In genomic region chr14:56137842-56138241, GRCh38 we compare ENCODE assay signal across 28 cellular contexts. TPM values are rescaled to one million over a fixed set of nuclear protein-coding genes. Genes with fewer than 3 reads are reported as not detected.
DNase-seq lines count a peak whose midpoint lies in the region; ATAC-seq, FAIRE-seq and TF ChIP-seq lines count a peak whose summit lies in the region.
"Had no signal": no experiment of that assay in that cellular context is flagged by ENCODE, and none has a peak within 500 bp of the region (broad histone marks: within the 10 kb centered on the region; RNA-seq: fewer than 3 reads in every experiment).

No MANE protein-coding gene starts in this region.

- H3K36me3 Mint-ChIP-seq in nephron progenitor cell (ENCODE audit: low read depth) = no peaks in the 10 kb centered on the region
- H3K36me3 Mint-ChIP-seq in activated naive CD8-positive, alpha-beta T cell treated with anti-CD3 and anti-CD28 coated beads for 36 hours = no peaks in the 10 kb centered on the region
- H3K36me3 Mint-ChIP-seq: activated naive CD4-positive, alpha-beta T cell treated with anti-CD3 and anti-CD28 coated beads, Interleukin-2, amount 10 ng/mL, durations not matched to agents 7 days and 5 days; naive B cell had no signal

- WGBS in H1 (ENCODE audit: extremely low coverage in 1 of 2, insufficient coverage in 1 of 2, insufficient read length in 1 of 2, insufficient replicate concordance in 2 of 2, low coverage in 1 of 2, low lambda C conversion rate in 2 of 2, missing lambda C conversion rate in 1 of 2), 2 experiments = 34% methylated on average over 10 of the region's 10 CpGs; no CpG with 5 or more reads in 1 of the 2 experiments

- no peak overlapping the region for H2BK120ac ChIP-seq in H1 (replicated peaks; ENCODE audit: low read depth, low read length)

- ATAC-seq in HG02970 (IDR thresholded peaks at IDR 0.05; ENCODE audit: low FRiP score, unreplicated experiment) (no peak), HG03354 (IDR thresholded peaks at IDR 0.05; ENCODE audit: poor library complexity, severe bottlenecking, unreplicated experiment) (no peak)
- ATAC-seq: A549, upper lobe of right lung had no signal

- H4K91ac ChIP-seq in H1 (replicated peaks; ENCODE audit: insufficient read length, low read length) = no peak overlapping the region

- H3K56ac ChIP-seq in H1 (replicated peaks; ENCODE audit: insufficient read length, low read depth, low read length) = no peak overlapping the region

- peaks cover 0 to 98% of the 10 kb centered on the region in 2 experiments; a peak in 2 of 4 replicates for H3K79me2 ChIP-seq in H1 (ENCODE audit: control insufficient read depth in 1 of 2, insufficient read depth in 2 of 2, low read length in 2 of 2)

- peak overlapping the region; percentile 40 for H3K27ac Mint-ChIP-seq in nephron progenitor cell
- H3K27ac Mint-ChIP-seq in activated naive CD8-positive, alpha-beta T cell treated with anti-CD3 and anti-CD28 coated beads for 36 hours = no peak overlapping the region
- H3K27ac Mint-ChIP-seq: activated CD4-positive, alpha-beta memory T cell treated with anti-CD3 and anti-CD28 coated beads for 36 hours; activated naive CD4-positive, alpha-beta T cell treated with anti-CD3 and anti-CD28 coated beads, Interleukin-2, amount 10 ng/mL, durations not matched to agents 7 days and 5 days; activated T-cell treated with anti-CD3 and anti-CD28 coated beads, Interleukin-2, amount 50 U/mL, for 24 hours; progenitor cell of endocrine pancreas had no signal

- peaks cover 19 to 97% (median 72%) of the 10 kb centered on the region in 11 experiments; a peak in 21 of 22 replicates for H4K20me1 ChIP-seq in BLaER1 treated with 17β-estradiol and CSF1 and Interleukin-3, amounts not matched to agents 10 nM and 100 nM
- peaks cover 4% of the 10 kb centered on the region in 2 experiments for H4K20me1 ChIP-seq in H1 (replicated peaks in 1 of 2; ENCODE audit: control insufficient read depth in 1 of 2, insufficient read depth in 2 of 2, low read length in 2 of 2)

- no peaks in the 10 kb centered on the region for H3K9me3 Mint-ChIP-seq in nephron progenitor cell
- peaks cover 3% of the 10 kb centered on the region for H3K9me3 Mint-ChIP-seq in activated naive CD8-positive, alpha-beta T cell treated with anti-CD3 and anti-CD28 coated beads for 36 hours
- H3K9me3 Mint-ChIP-seq: activated CD4-positive, alpha-beta memory T cell treated with anti-CD3 and anti-CD28 coated beads for 36 hours; activated naive CD4-positive, alpha-beta T cell treated with anti-CD3 and anti-CD28 coated beads, Interleukin-2, amount 10 ng/mL, durations not matched to agents 7 days and 5 days; activated T-cell treated with anti-CD3 and anti-CD28 coated beads, Interleukin-2, amount 50 U/mL, for 24 hours; naive B cell had no signal

- H3K4me1 Mint-ChIP-seq in nephron progenitor cell = peaks cover 68% of the 10 kb centered on the region
- peaks cover 12% of the 10 kb centered on the region for H3K4me1 Mint-ChIP-seq in activated naive CD8-positive, alpha-beta T cell treated with anti-CD3 and anti-CD28 coated beads for 36 hours
- H3K4me1 Mint-ChIP-seq: activated naive CD4-positive, alpha-beta T cell treated with anti-CD3 and anti-CD28 coated beads, Interleukin-2, amount 10 ng/mL, durations not matched to agents 7 days and 5 days had no signal

- no peaks in the 10 kb centered on the region for H3K27me3 ChIP-seq in BLaER1 treated with 17β-estradiol and CSF1 and Interleukin-3, amounts not matched to agents 10 nM and 100 nM
- peaks cover 0 to 1% (median 0%) of the 10 kb centered on the region in 4 experiments; a peak in 1 of 7 replicates for H3K27me3 ChIP-seq in H1 (replicated peaks in 1 of 4; ENCODE audit: control insufficient read depth in 3 of 4, extremely low read depth in 1 of 4, insufficient read depth in 3 of 4, low read length in 3 of 4)
- H3K27me3 ChIP-seq in H7 (ENCODE audit: control insufficient read depth, insufficient read depth, low read length) = no peaks in the 10 kb centered on the region
- H3K27me3 ChIP-seq: ascending aorta, SJCRH30, upper lobe of right lung had no signal

- no peak for TF ChIP-seq RAD21 in H1 (IDR thresholded peaks at IDR 0.05 in 1 of 2, conservative IDR thresholded peaks at IDR 0.05 in 1 of 2; ENCODE audit: low read depth in 2 of 2, low read length in 2 of 2)

- H3K4ac ChIP-seq in H1 (replicated peaks; ENCODE audit: insufficient read length, low read depth, low read length) = no peak overlapping the region

- H3K36me3 ChIP-seq in BLaER1 treated with 17β-estradiol and CSF1 and Interleukin-3, amounts not matched to agents 10 nM and 100 nM = peaks cover 0 to 11% (median 0%) of the 10 kb centered on the region in 11 experiments; a peak in 1 of 22 replicates
- H3K36me3 ChIP-seq in KOPT-K1 (ENCODE audit: insufficient read depth, low read length) (no peaks in the 10 kb centered on the region), H1 (ENCODE audit: control insufficient read depth in 2 of 4, insufficient read depth in 4 of 4, low read length in 3 of 4) (no peaks in the 10 kb centered on the region), H7 (replicated peaks; ENCODE audit: control insufficient read depth, insufficient read depth, low read length) (no peaks in the 10 kb centered on the region)
- H3K36me3 ChIP-seq: ascending aorta, SJCRH30, upper lobe of right lung, WERI-Rb-1 had no signal

- peak overlapping the region; percentile 62; the same call in 1 of the 2 replicates for H4K8ac ChIP-seq in H1 (ENCODE audit: extremely low read depth, insufficient read depth, low read length)

- CTCF ChIA-PET in H1 (lab: Charles Lee; ENCODE audit: partially characterized antibody) = interaction anchor here (1.1 to 1.4 kb wide), 2 partner anchors 11 to 337 kb away, joined by 3 to 4 read pairs; no protein-coding TSS in a partner anchor

- DNase-seq in H1 (ENCODE audit: low read depth in 1 of 2, low spot score in 2 of 2) (peak in 1 of 2 experiments; percentile 58), nephron progenitor cell (peak; percentile 61), H7 (no peak)
- no peak for DNase-seq in activated naive CD8-positive, alpha-beta T cell treated with anti-CD3 and anti-CD28 coated beads for 36 hours
- DNase-seq: activated CD4-positive, alpha-beta memory T cell treated with anti-CD3 and anti-CD28 coated beads for 36 hours; activated naive CD4-positive, alpha-beta T cell treated with anti-CD3 and anti-CD28 coated beads, Interleukin-2, amount 10 ng/mL, durations not matched to agents 7 days and 5 days; activated T-cell treated with anti-CD3 and anti-CD28 coated beads, Interleukin-2, amount 50 U/mL, for 24 hours; DMS79 treated with DMSO at 0.1 percent for 48 hours; KG1; naive B cell; NCI-H1092 treated with DMSO at 0.1 percent for 48 hours; NCI-H2081 treated with DMSO at 0.1 percent for 48 hours; NCI-H774; stimulated activated CD4-positive, alpha-beta T cell treated with anti-CD3 and anti-CD28 coated beads, Interleukin-4, amount 100 ng/mL, for 1 hour; T-helper 2 cell; upper lobe of right lung; WERI-Rb-1 had no signal

- no peak overlapping the region for H2BK5ac ChIP-seq in H1 (ENCODE audit: low read depth, low read length)

- no peak for TF ChIP-seq EP300 in H1 (IDR thresholded peaks at IDR 0.05; ENCODE audit: borderline replicate concordance in 1 of 2, low read depth in 2 of 2, low read length in 2 of 2)

- no peak overlapping the region for H2AK5ac ChIP-seq in H1 (ENCODE audit: low read depth, low read length)

- FAIRE-seq in H1 (lab: Jason Lieb, UNC) = peak; percentile 66
- FAIRE-seq: A549, endometrium had no signal

- H3K18ac ChIP-seq in H1 (ENCODE audit: extremely low read depth, low read length) = no peak overlapping the region

- TF ChIP-seq POLR2A in H1 (IDR thresholded peaks at IDR 0.05; ENCODE audit: control extremely low read depth in 1 of 2, low read depth in 2 of 2, low read length in 2 of 2) = no peak

- POLR2A ChIA-PET in H1 (lab: Charles Lee; ENCODE audit: partially characterized antibody) = interaction anchor here (2.4 kb wide), 1 partner anchor 19 kb away, joined by 11 read pairs; the partner anchor contains the start of gene PELI2

- no peak overlapping the region for H2BK15ac ChIP-seq in H1 (ENCODE audit: low read length)

- H3K4me2 ChIP-seq in BLaER1 treated with 17β-estradiol and CSF1 and Interleukin-3, amounts not matched to agents 10 nM and 100 nM = peak overlapping the region; percentile 83 to 95 (median 88)
- peak overlapping the region; percentile 28 to 55; a peak in 3 of 4 replicates for H3K4me2 ChIP-seq in H1 (ENCODE audit: insufficient read depth in 1 of 2, low read depth in 2 of 2, low read length in 2 of 2)
- H3K4me2 ChIP-seq: A549 had no signal

- no peak overlapping the region for H2BK12ac ChIP-seq in H1 (ENCODE audit: low read depth, low read length)

- H3K4me3 ChIP-seq in BLaER1 treated with 17β-estradiol and CSF1 and Interleukin-3, amounts not matched to agents 10 nM and 100 nM = peak overlapping the region; percentile 20 to 56 (median 42); a peak in 18 of 20 replicates
- H3K4me3 ChIP-seq in H1 (ENCODE audit: extremely low read depth in 1 of 4, insufficient read depth in 2 of 4, low read depth in 3 of 4, low read length in 4 of 4) = no peak overlapping the region
- no peak overlapping the region for H3K4me3 ChIP-seq in H7 (ENCODE audit: insufficient read depth, low read depth, low read length)
- H3K4me3 ChIP-seq: A549, ascending aorta, SJCRH30, skin epidermis, upper lobe of right lung had no signal

- no peaks in the 10 kb centered on the region for H3K27me3 Mint-ChIP-seq in nephron progenitor cell (ENCODE audit: low read depth, poor library complexity)
- peaks cover 29% of the 10 kb centered on the region for H3K27me3 Mint-ChIP-seq in activated naive CD8-positive, alpha-beta T cell treated with anti-CD3 and anti-CD28 coated beads for 36 hours
- H3K27me3 Mint-ChIP-seq: naive B cell, progenitor cell of endocrine pancreas had no signal

- H3K27ac ChIP-seq in BLaER1 treated with 17β-estradiol and CSF1 and Interleukin-3, amounts not matched to agents 10 nM and 100 nM = peak overlapping the region in 8 of 11 experiments; percentile 4 to 61 (median 46); a peak in 16 of 22 replicates
- H3K27ac ChIP-seq in KOPT-K1 (ENCODE audit: low read depth, low read length, poor library complexity, severe bottlenecking) (peak overlapping the region; percentile 51), H1 (ENCODE audit: low read depth, low read length) (no peak overlapping the region)
- H3K27ac ChIP-seq: A549, ascending aorta, C4-2B, SJCRH30, skin epidermis, upper lobe of right lung, WERI-Rb-1 had no signal

- peaks cover 49 to 79% (median 65%) of the 10 kb centered on the region in 10 experiments for H3K4me1 ChIP-seq in BLaER1 treated with 17β-estradiol and CSF1 and Interleukin-3, amounts not matched to agents 10 nM and 100 nM
- H3K4me1 ChIP-seq in H1 (replicated peaks in 1 of 4; ENCODE audit: control insufficient read depth in 3 of 4, insufficient read depth in 4 of 4, low read length in 3 of 4) = peaks cover 2 to 16% (median 14%) of the 10 kb centered on the region in 4 experiments
- H3K4me1 ChIP-seq: A549 had no signal

- no peak for TF ChIP-seq CTCF in H1 (IDR thresholded peaks at IDR 0.05; ENCODE audit: control extremely low read depth in 1 of 3, insufficient read depth in 1 of 3, low read depth in 1 of 3, low read length in 3 of 3)
- no peak for TF ChIP-seq CTCF in nephron progenitor cell (IDR thresholded peaks at IDR 0.05)

- peak overlapping the region in 10 of 11 experiments; percentile 20 to 68 (median 52); a peak in 18 of 22 replicates for H3K9ac ChIP-seq in BLaER1 treated with 17β-estradiol and CSF1 and Interleukin-3, amounts not matched to agents 10 nM and 100 nM
- no peak overlapping the region for H3K9ac ChIP-seq in H1 (replicated peaks in 1 of 4; ENCODE audit: extremely low read depth in 1 of 4, low read depth in 3 of 4, low read length in 3 of 4)

- H3K23me2 ChIP-seq in H1 (ENCODE audit: low read depth, low read length) = no peaks in the 10 kb centered on the region

- no peak overlapping the region for H2AFZ ChIP-seq in H1 (ENCODE audit: low read length)

- peak overlapping the region; percentile 55 for H3K4me3 Mint-ChIP-seq in nephron progenitor cell
- no peak overlapping the region for H3K4me3 Mint-ChIP-seq in activated naive CD8-positive, alpha-beta T cell treated with anti-CD3 and anti-CD28 coated beads for 36 hours
- H3K4me3 Mint-ChIP-seq: activated CD4-positive, alpha-beta memory T cell treated with anti-CD3 and anti-CD28 coated beads for 36 hours; activated naive CD4-positive, alpha-beta T cell treated with anti-CD3 and anti-CD28 coated beads, Interleukin-2, amount 10 ng/mL, durations not matched to agents 7 days and 5 days; activated T-cell treated with anti-CD3 and anti-CD28 coated beads, Interleukin-2, amount 50 U/mL, for 24 hours had no signal

- no peak overlapping the region for H4K5ac ChIP-seq in H1 (ENCODE audit: insufficient read length, low read depth, low read length)

- no peak overlapping the region for H2BK20ac ChIP-seq in H1 (ENCODE audit: low read length)

- no peak overlapping the region for H3K14ac ChIP-seq in H1 (ENCODE audit: insufficient read length)

- no peak overlapping the region for H3K23ac ChIP-seq in H1 (ENCODE audit: insufficient read length)

- H3K9me3 ChIP-seq in BLaER1 treated with 17β-estradiol and CSF1 and Interleukin-3, amounts not matched to agents 10 nM and 100 nM (replicated peaks in 1 of 11) = peaks cover 0 to 12% (median 0%) of the 10 kb centered on the region in 11 experiments; a peak in 4 of 22 replicates
- H3K9me3 ChIP-seq in KOPT-K1 (ENCODE audit: insufficient read depth, low read length, poor library complexity, severe bottlenecking) (no peaks in the 10 kb centered on the region), H1 (ENCODE audit: insufficient read depth in 2 of 2, low read depth in 1 of 2, low read length in 1 of 2) (no peaks in the 10 kb centered on the region)
- H3K9me3 ChIP-seq: A549, ascending aorta, SJCRH30, upper lobe of right lung had no signal

- H3K79me1 ChIP-seq in H1 (ENCODE audit: low read depth, low read length) = no peaks in the 10 kb centered on the region

RNA-seq across cellular contexts. Expression of gene PELI2, which starts 19.6 kb away (rescaled TPM):
- total RNA-seq in H1 (2021; fragmentation: NEBNext Ultra II Directional; extraction: Animal tissue kit (Norgen Biotek cat#: 25700)) = 25.7 and 28.8 TPM in 2 replicates
- polyA plus RNA-seq in H1 (2011; rRNA removed) = 14.6 and 14.8 TPM in 2 replicates
- 16.9 TPM for polyA plus RNA-seq in H1 (2011; cell fraction: cytosol; rRNA removed)
- 19.6 TPM for polyA plus RNA-seq in H1 (2011; cell fraction: nucleus; rRNA removed)
- polyA plus RNA-seq in H1 (2012, experiment 1 of 2) = 10.5 to 15.1 TPM (median 11.7 TPM) in 4 replicates
- polyA plus RNA-seq in H1 (2012, experiment 2 of 2) = 0.85 TPM
- 7.8 TPM for polyA plus RNA-seq in H1 (2013, experiment 1 of 2)
- polyA plus RNA-seq in H1 (2013, experiment 2 of 2) = 9.4 TPM
- polyA minus RNA-seq in H1 (2011; rRNA and poly(A)+ RNA removed) = 128 and 149 TPM in 2 replicates
- polyA minus RNA-seq in H1 (2011; cell fraction: cytosol; rRNA and poly(A)+ RNA removed) = 33.2 TPM
- 30.1 TPM for polyA minus RNA-seq in H1 (2011; cell fraction: nucleus; rRNA and poly(A)+ RNA removed)
- total RNA-seq in activated naive CD8-positive, alpha-beta T cell treated with anti-CD3 and anti-CD28 coated beads for 36 hours = 1 to 10 TPM; 2.1 to 2.5 TPM
- total RNA-seq in H7 (2014; rRNA removed; shearing (Covaris generic)) = 10.9 and 11.9 TPM in 2 replicates

Comparison
In these comparisons a context has a peak if more than half of its experiments do, and no peak if none do; other contexts are left out.
1. H3K4me3 ChIP-seq: peak in BLaER1 treated with 17β-estradiol and CSF1 and Interleukin-3, amounts not matched to agents 10 nM and 100 nM (10 of 10); none in H1 (0 of 4) and H7 (single experiment).
2. H3K9ac ChIP-seq: peak in BLaER1 treated with 17β-estradiol and CSF1 and Interleukin-3, amounts not matched to agents 10 nM and 100 nM (10 of 11); none in H1 (0 of 4).